In genomic region chr4:115187136-115187535, GRCh38 we compare ENCODE assay signal across 25 cellular contexts.
DNase-seq lines count a peak whose midpoint lies in the region; ATAC-seq, FAIRE-seq and TF ChIP-seq lines count a peak whose summit lies in the region.
"Had no signal": no experiment of that assay in that cellular context is flagged by ENCODE, and none has a peak within 500 bp of the region (broad histone marks: within the 10 kb centered on the region; RNA-seq: fewer than 3 reads in every experiment).

No MANE protein-coding gene starts in this region.

- no peaks in the 10 kb centered on the region for H3K4me1 ChIP-seq in body of pancreas
- H3K4me1 ChIP-seq: BLaER1 treated with 17β-estradiol and CSF1 and Interleukin-3, amounts not matched to agents 10 nM and 100 nM had no signal

- no peak for ATAC-seq in body of pancreas
- ATAC-seq in GM21529 (IDR thresholded peaks at IDR 0.05; ENCODE audit: unreplicated experiment) = no peak
- ATAC-seq: CD8-positive, alpha-beta T cell; GM12878 had no signal

- no peak overlapping the region for H3K4me3 ChIP-seq in bronchial epithelial cell (ENCODE audit: low read depth, low read length)
- H3K4me3 ChIP-seq in body of pancreas = no peak overlapping the region
- H3K4me3 ChIP-seq: BLaER1 treated with 17β-estradiol and CSF1 and Interleukin-3, amounts not matched to agents 10 nM and 100 nM; GM12878; MG63 had no signal

- intact Hi-C loops in body of pancreas (cut with DNase I) = no loop called here

- TF ChIP-seq POLR2A in body of pancreas (IDR thresholded peaks at IDR 0.05) = no peak

- H3K27me3 ChIP-seq in bronchial epithelial cell (ENCODE audit: control insufficient read depth, insufficient read depth, low read length) (no peaks in the 10 kb centered on the region), body of pancreas (no peaks in the 10 kb centered on the region)
- H3K27me3 ChIP-seq: BLaER1 treated with 17β-estradiol and CSF1 and Interleukin-3, amounts not matched to agents 10 nM and 100 nM; MG63 had no signal

- DNase-seq in LHCN-M2 (ENCODE audit: low read depth) (peak; percentile 63), bronchial epithelial cell (ENCODE audit: low read depth) (peak; percentile 17), iris pigment epithelial cell (ENCODE audit: low read depth) (peak; percentile 13), body of pancreas (no peak), OCI-M1 (lab: John Stamatoyannopoulos, UW) (no peak)
- DNase-seq in stimulated activated CD4-positive, alpha-beta T cell treated with anti-CD3 and anti-CD28 coated beads, Interleukin-2, amount 100 ng/mL, for 48 hours = no peak
- DNase-seq: Calu3; CD8-positive, alpha-beta T cell; EL; Karpas-422; MG63; NCI-H1048; NCI-H1436; NCI-H2029; NCI-H510A; NCI-H748 treated with DMSO at 0.1 percent for 48 hours; NK-92 treated with Interleukin-12 subunit alpha and Interleukin-12 subunit beta, amount 100 ng/mL, for 24 hours; Right ventricle myocardium superior had no signal

- TF ChIP-seq CTCF in bronchial epithelial cell (IDR thresholded peaks at IDR 0.05; ENCODE audit: insufficient read depth, low read length, severe bottlenecking) = no peak
- TF ChIP-seq CTCF in body of pancreas (IDR thresholded peaks at IDR 0.05) = no peak

- H3K36me3 ChIP-seq in bronchial epithelial cell (ENCODE audit: control insufficient read depth, insufficient read depth, low read length) = no peaks in the 10 kb centered on the region
- H3K36me3 ChIP-seq in body of pancreas (replicated peaks in 1 of 2; ENCODE audit: insufficient read depth in 1 of 2, low read depth in 2 of 2) = no peaks in the 10 kb centered on the region
- H3K36me3 ChIP-seq: BLaER1 treated with 17β-estradiol and CSF1 and Interleukin-3, amounts not matched to agents 10 nM and 100 nM; MG63 had no signal

- 74 to 87% methylated on average over 1 of the region's 1 CpG for WGBS in body of pancreas, 2 donors

- H3K9me3 ChIP-seq in body of pancreas = no peaks in the 10 kb centered on the region
- H3K9me3 ChIP-seq: MG63 had no signal

- H3K27ac ChIP-seq in body of pancreas = no peak overlapping the region
- H3K27ac ChIP-seq: BLaER1 treated with 17β-estradiol and CSF1 and Interleukin-3, amounts not matched to agents 10 nM and 100 nM; HL-60 had no signal

- FAIRE-seq in bronchial epithelial cell (lab: Jason Lieb, UNC) = no peak
- FAIRE-seq: GM12878, GM19239, HTR-8/SVneo, RCC 7860 had no signal

Comparison
In these comparisons a context has a peak if more than half of its experiments do, and no peak if none do; other contexts are left out.
1. DNase-seq: peak in LHCN-M2 (single experiment), bronchial epithelial cell (single experiment) and iris pigment epithelial cell (single experiment); none in stimulated activated CD4-positive, alpha-beta T cell treated with anti-CD3 and anti-CD28 coated beads, Interleukin-2, amount 100 ng/mL, for 48 hours (0 of 2), body of pancreas (0 of 4) and OCI-M1 (single experiment).